ENCODE assay signal across 9 cellular contexts in genomic region chr5:143284002-143284401, GRCh38.
"Had no signal": no experiment of that assay in that cellular context is flagged by ENCODE, and none has a peak within 500 bp of the region (broad histone marks: within the 10 kb centered on the region; RNA-seq: fewer than 3 reads in every experiment).

No MANE protein-coding gene starts in this region.

- DNase-seq: GM23248, GOT3, H7, IMR-90, KG1 had no signal

- H2AFZ ChIP-seq: GM23248 had no signal

- H3K36me3 ChIP-seq: HAP-1 had no signal

- H3K9me3 ChIP-seq: HAP-1 had no signal

- H3K27ac ChIP-seq: GM23248 had no signal

- ATAC-seq: HCT116, K562 had no signal

- FAIRE-seq: HTR-8/SVneo, K562 had no signal

- H3K9ac ChIP-seq: GM23248 had no signal

- H3K4me1 ChIP-seq: HAP-1 had no signal

- H3K4me3 ChIP-seq: GM23248, HAP-1, K562 had no signal
